In the genomic region with DNA sequence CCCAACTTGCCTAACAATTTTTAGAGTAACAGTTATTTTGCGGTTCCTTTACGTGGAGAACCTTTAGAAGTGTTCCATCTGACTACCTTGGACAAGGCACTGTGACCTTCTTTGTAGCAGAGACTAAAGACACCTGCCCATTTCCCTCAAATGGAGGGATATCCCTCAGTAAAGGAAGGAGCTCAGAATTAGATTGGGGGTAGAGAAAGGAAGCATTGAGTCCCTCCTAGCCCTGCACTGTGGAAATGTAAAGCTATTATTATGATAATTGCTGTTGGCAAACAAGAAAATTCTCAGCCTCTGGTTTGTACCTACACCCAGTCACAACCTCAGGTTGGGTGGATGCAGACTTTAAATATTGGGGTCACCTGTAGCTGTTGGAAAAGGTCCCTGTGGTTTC, we compare ENCODE assay signal across 12 cellular contexts.
DNase-seq lines count a peak whose midpoint lies in the region; ATAC-seq and TF ChIP-seq lines count a peak whose summit lies in the region.
"Had no signal": no experiment of that assay in that cellular context is flagged by ENCODE, and none has a peak within 500 bp of the region (broad histone marks: within the 10 kb centered on the region; RNA-seq: fewer than 3 reads in every experiment).

No MANE protein-coding gene starts in this region.

- H2BK120ac ChIP-seq in neuronal stem cell (ENCODE audit: low read depth, low read length) = no peak overlapping the region

- H3K27ac Mint-ChIP-seq in endothelial cell (ENCODE audit: unreplicated experiment) = peak overlapping the region; percentile 99

- DNase-seq in right atrium auricular region (ENCODE audit: low spot score) = no peak
- no peak for DNase-seq in Right ventricle myocardium inferior (ENCODE audit: missing footprints)
- DNase-seq in endothelial cell (ENCODE audit: low spot score) = no peak
- DNase-seq in neuronal stem cell (ENCODE audit: low spot score) = no peak
- no peak for DNase-seq in MG63
- DNase-seq in D341Med (ENCODE audit: low spot score) = no peak
- DNase-seq: activated T-cell treated with anti-CD3 and anti-CD28 coated beads for 4 hours, AML-193, Kasumi-1 had no signal

- H4K91ac ChIP-seq in neuronal stem cell (ENCODE audit: low read depth, low read length, poor library complexity) = no peak overlapping the region

- H3K27ac ChIP-seq in right atrium auricular region = peak overlapping the region; percentile 52 to 73
- H3K27ac ChIP-seq in neuronal stem cell (replicated peaks; ENCODE audit: low read length) = peak overlapping the region; percentile 99

- no peak overlapping the region for H2BK15ac ChIP-seq in neuronal stem cell (ENCODE audit: low read length)

- TF ChIP-seq CTCF in right atrium auricular region (IDR thresholded peaks at IDR 0.05) = no peak
- no peak for TF ChIP-seq CTCF in endothelial cell (IDR thresholded peaks at IDR 0.05; ENCODE audit: unreplicated experiment)

- H3K79me1 ChIP-seq in neuronal stem cell (ENCODE audit: low read depth, low read length) = no peaks in the 10 kb centered on the region

- H3K4me3 ChIP-seq in right atrium auricular region = no peak overlapping the region
- no peak overlapping the region for H3K4me3 ChIP-seq in neuronal stem cell (ENCODE audit: low read length in 2 of 2)
- H3K4me3 ChIP-seq in MG63 = no peak overlapping the region
- H3K4me3 ChIP-seq: tibial nerve had no signal

- H3K27me3 Mint-ChIP-seq in endothelial cell (ENCODE audit: unreplicated experiment) = peaks cover 3% of the 10 kb centered on the region

- H3K27me3 ChIP-seq in right atrium auricular region (no peaks in the 10 kb centered on the region), neuronal stem cell (ENCODE audit: control insufficient read depth in 3 of 3, insufficient read depth in 3 of 3, low read depth in 1 of 3, low read length in 3 of 3) (no peaks in the 10 kb centered on the region), MG63 (no peaks in the 10 kb centered on the region)
- H3K27me3 ChIP-seq: tibial nerve had no signal

- no peak overlapping the region for H2BK5ac ChIP-seq in neuronal stem cell (ENCODE audit: low read length)

- no peak overlapping the region for H2BK12ac ChIP-seq in neuronal stem cell (ENCODE audit: low read length)

- H2AK5ac ChIP-seq in neuronal stem cell (ENCODE audit: low read depth, low read length) = no peak overlapping the region

- H3K9me3 Mint-ChIP-seq in endothelial cell (ENCODE audit: unreplicated experiment) = no peaks in the 10 kb centered on the region

- H2AFZ ChIP-seq in neuronal stem cell (ENCODE audit: low read length) = no peak overlapping the region

- no peak overlapping the region for H3K23ac ChIP-seq in neuronal stem cell (ENCODE audit: low read depth, low read length, poor library complexity)

- H3K14ac ChIP-seq in neuronal stem cell (ENCODE audit: low read length) = no peak overlapping the region

- no peak overlapping the region for H3K9ac ChIP-seq in neuronal stem cell (ENCODE audit: low read depth, low read length, poor library complexity)

- no peak overlapping the region for H3K4me2 ChIP-seq in neuronal stem cell (ENCODE audit: insufficient read depth, low read length, poor library complexity, severe bottlenecking)

- no peaks in the 10 kb centered on the region for H3K36me3 ChIP-seq in right atrium auricular region
- H3K36me3 ChIP-seq in neuronal stem cell (replicated peaks in 1 of 2; ENCODE audit: control insufficient read depth in 2 of 2, insufficient read depth in 2 of 2, low read length in 2 of 2) = peaks cover 0 to 14% of the 10 kb centered on the region in 2 donors
- H3K36me3 ChIP-seq in MG63 = no peaks in the 10 kb centered on the region
- H3K36me3 ChIP-seq: tibial nerve had no signal

- H3K9me3 ChIP-seq in right atrium auricular region (no peaks in the 10 kb centered on the region), neuronal stem cell (replicated peaks in 1 of 2; ENCODE audit: control insufficient read depth in 2 of 2, insufficient read depth in 1 of 2, low read depth in 1 of 2, low read length in 2 of 2) (peaks cover 0 to 5% of the 10 kb centered on the region in 2 donors), MG63 (no peaks in the 10 kb centered on the region)
- H3K9me3 ChIP-seq: tibial nerve had no signal

- no peak overlapping the region for H4K8ac ChIP-seq in neuronal stem cell (ENCODE audit: low read depth, low read length)

- WGBS in neuronal stem cell (ENCODE audit: extremely low coverage in 2 of 2, insufficient read length in 2 of 2, insufficient replicate concordance in 1 of 2), 2 donors = no CpG with 5 or more reads among the region's 2 CpGs

- ATAC-seq in Right ventricle myocardium inferior (no peak), HG03045 (IDR thresholded peaks at IDR 0.05; ENCODE audit: unreplicated experiment) (no peak), HG03469 (IDR thresholded peaks at IDR 0.05; ENCODE audit: unreplicated experiment) (no peak)

- H3K18ac ChIP-seq in neuronal stem cell (ENCODE audit: low read length) = no peak overlapping the region

- peak overlapping the region; percentile 59 for H3K4me3 Mint-ChIP-seq in endothelial cell (ENCODE audit: unreplicated experiment)

- intact Hi-C loops in Right ventricle myocardium inferior (cut with DNase I) = loop anchor here (2.0 kb wide), 1 partner anchor 25 kb away; no protein-coding TSS in a partner anchor

- no peak overlapping the region for H3K4ac ChIP-seq in neuronal stem cell (ENCODE audit: low read length)

- no peaks in the 10 kb centered on the region for H3K36me3 Mint-ChIP-seq in endothelial cell (ENCODE audit: low read depth, unreplicated experiment)

- H3K4me1 Mint-ChIP-seq in endothelial cell (ENCODE audit: unreplicated experiment) = peaks cover 80% of the 10 kb centered on the region

- H3K4me1 ChIP-seq in right atrium auricular region (peaks cover 0 to 66% of the 10 kb centered on the region in 2 donors), neuronal stem cell (ENCODE audit: control insufficient read depth in 2 of 2, insufficient read depth in 1 of 2, low read depth in 1 of 2, low read length in 2 of 2) (peaks cover 37 to 41% of the 10 kb centered on the region in 2 donors)
